27 cellular contexts compared by ENCODE assay signal in genomic region chr16:4814542-4815173, GRCh38. TPM values are rescaled to one million over a fixed set of nuclear protein-coding genes. Genes with fewer than 3 reads are reported as not detected.
DNase-seq lines count a peak whose midpoint lies in the region; ATAC-seq and TF ChIP-seq lines count a peak whose summit lies in the region.
"Had no signal": no experiment of that assay in that cellular context is flagged by ENCODE, and none has a peak within 500 bp of the region (broad histone marks: within the 10 kb centered on the region; RNA-seq: fewer than 3 reads in every experiment).

No MANE protein-coding gene starts in this region.

- TF ChIP-seq CTCF in HFFc6 (IDR thresholded peaks at IDR 0.05) (peak; percentile 39), endodermal cell (conservative IDR thresholded peaks at IDR 0.05) (peak; percentile 57), stomach (IDR thresholded peaks at IDR 0.05) (no peak), osteocyte (IDR thresholded peaks at IDR 0.05) (no peak)

- peak; percentile 44 to 62 for ATAC-seq in right cardiac atrium
- no peak for ATAC-seq in GM18870 (IDR thresholded peaks at IDR 0.05; ENCODE audit: unreplicated experiment)
- ATAC-seq: activated naive CD8-positive, alpha-beta T cell treated with anti-CD3 and anti-CD28 coated beads, Interleukin-2, amount 50 U/mL, for 24 hours; left colon; T-helper 17 cell; WTC11 had no signal

- H3K9ac ChIP-seq in endodermal cell (ENCODE audit: extremely low read depth, low read length, poor library complexity, severe bottlenecking): no peak overlapping the region
- H3K9ac ChIP-seq: KMS-11 had no signal

- H3K4me3 ChIP-seq in endodermal cell (ENCODE audit: low read length): no peak overlapping the region
- H3K4me3 ChIP-seq in right cardiac atrium (ENCODE audit: low read length): no peak overlapping the region
- no peak overlapping the region for H3K4me3 ChIP-seq in stomach
- H3K4me3 ChIP-seq: Peyer's patch had no signal

- H3K27me3 ChIP-seq in endodermal cell (ENCODE audit: control insufficient read depth, insufficient read depth, low read length, poor library complexity, severe bottlenecking) (no peaks in the 10 kb centered on the region), right cardiac atrium (ENCODE audit: control insufficient read depth, insufficient read depth) (no peaks in the 10 kb centered on the region), stomach (no peaks in the 10 kb centered on the region)
- H3K27me3 ChIP-seq: Peyer's patch had no signal

- H3K4me1 Mint-ChIP-seq in HFFc6 (ENCODE audit: low read depth) (no peaks in the 10 kb centered on the region), endodermal cell (no peaks in the 10 kb centered on the region), osteocyte (ENCODE audit: unreplicated experiment) (no peaks in the 10 kb centered on the region)
- H3K4me1 Mint-ChIP-seq: activated naive CD8-positive, alpha-beta T cell treated with anti-CD3 and anti-CD28 coated beads, Interleukin-2, amount 50 U/mL, for 24 hours; brain; nephron progenitor cell; WTC11 had no signal

- H3K9me3 ChIP-seq in endodermal cell (ENCODE audit: control insufficient read depth, low read length) (no peaks in the 10 kb centered on the region), right cardiac atrium (ENCODE audit: control insufficient read depth, low read length) (no peaks in the 10 kb centered on the region), stomach (no peaks in the 10 kb centered on the region)
- H3K9me3 ChIP-seq: Peyer's patch had no signal

- no peak for TF ChIP-seq POLR2A in stomach (IDR thresholded peaks at IDR 0.05)

- H3K27ac Mint-ChIP-seq in HFFc6 (no peak overlapping the region), endodermal cell (no peak overlapping the region), osteocyte (ENCODE audit: unreplicated experiment) (no peak overlapping the region)
- H3K27ac Mint-ChIP-seq: activated naive CD8-positive, alpha-beta T cell treated with anti-CD3 and anti-CD28 coated beads, Interleukin-2, amount 50 U/mL, for 24 hours; brain; nephron progenitor cell; WTC11 had no signal

- intact Hi-C loops in right cardiac atrium (cut with DNase I) (loop anchor here in 1 of 4 donors (10.0 kb wide), 1 partner anchor 60 kb away; no protein-coding TSS in a partner anchor), stomach (cut with DNase I; ENCODE audit: low total_unique reads) (no loop called here)

- H3K36me3 ChIP-seq in endodermal cell (ENCODE audit: control insufficient read depth, insufficient read depth, low read length) (peaks cover 66% of the 10 kb centered on the region), stomach (peaks cover 59 to 100% (median 100%) of the 10 kb centered on the region in 4 donors)

- DNase-seq in HFFc6: no peak
- peak; percentile 67 for DNase-seq in endodermal cell
- DNase-seq in right cardiac atrium: peak in 2 of 3 donors; percentile 70 to 71
- DNase-seq in stomach: no peak
- DNase-seq in NCI-H2107 treated with DMSO at 0.1 percent for 48 hours (lab: John Stamatoyannopoulos, UW; ENCODE audit: unreplicated experiment): no peak
- DNase-seq in DMS79 (lab: John Stamatoyannopoulos, UW): no peak
- no peak for DNase-seq in osteocyte (ENCODE audit: extremely low spot score, unreplicated experiment)
- DNase-seq: activated CD4-positive, alpha-beta T cell treated with anti-CD3 and anti-CD28 coated beads, Interleukin-2, amount 50 U/mL, for 4 hours; activated effector memory CD4-positive, alpha-beta T cell treated with Interleukin-2 at 50 U/mL for 16 hours; activated naive CD8-positive, alpha-beta T cell treated with anti-CD3 and anti-CD28 coated beads, Interleukin-2, amount 50 U/mL, for 24 hours; CD4-positive, CD25-positive, alpha-beta regulatory T cell; dermis blood vessel endothelial cell; GDM1; left colon; MV-4-11; NCI-H2081 treated with DMSO at 0.1 percent for 48 hours; nephron progenitor cell; Peyer's patch; substantia nigra; T-helper 17 cell had no signal

- peaks cover 37% of the 10 kb centered on the region for H3K36me3 Mint-ChIP-seq in HFFc6 (ENCODE audit: low read depth)
- peaks cover 67% of the 10 kb centered on the region for H3K36me3 Mint-ChIP-seq in endodermal cell (ENCODE audit: low read depth)
- H3K36me3 Mint-ChIP-seq in osteocyte (ENCODE audit: unreplicated experiment): peaks cover 41% of the 10 kb centered on the region

- no peak for TF ChIP-seq EP300 in stomach (IDR thresholded peaks at IDR 0.05)

- H3K4me3 Mint-ChIP-seq in HFFc6 (no peak overlapping the region), endodermal cell (no peak overlapping the region), osteocyte (ENCODE audit: unreplicated experiment) (no peak overlapping the region)
- H3K4me3 Mint-ChIP-seq: activated naive CD8-positive, alpha-beta T cell treated with anti-CD3 and anti-CD28 coated beads, Interleukin-2, amount 50 U/mL, for 24 hours; brain; CD4-positive, CD25-positive, alpha-beta regulatory T cell; nephron progenitor cell; T-helper 17 cell; WTC11 had no signal

- H3K27ac ChIP-seq in endodermal cell (ENCODE audit: low read depth, low read length): no peak overlapping the region
- peak overlapping the region; percentile 65 for H3K27ac ChIP-seq in right cardiac atrium (ENCODE audit: low read length)
- peak overlapping the region in 4 of 5 donors; percentile 44 to 77 (median 66) for H3K27ac ChIP-seq in stomach
- H3K27ac ChIP-seq: KMS-11 had no signal

- H3K9me3 Mint-ChIP-seq in HFFc6: no peaks in the 10 kb centered on the region
- H3K9me3 Mint-ChIP-seq in endodermal cell: no peaks in the 10 kb centered on the region
- H3K9me3 Mint-ChIP-seq in osteocyte (ENCODE audit: unreplicated experiment): no peaks in the 10 kb centered on the region
- H3K9me3 Mint-ChIP-seq: activated naive CD8-positive, alpha-beta T cell treated with anti-CD3 and anti-CD28 coated beads, Interleukin-2, amount 50 U/mL, for 24 hours; brain; CD4-positive, CD25-positive, alpha-beta regulatory T cell; nephron progenitor cell; WTC11 had no signal

- H3K4me1 ChIP-seq in endodermal cell (ENCODE audit: control insufficient read depth, insufficient read depth, low read length) (no peaks in the 10 kb centered on the region), right cardiac atrium (ENCODE audit: control insufficient read depth, insufficient read depth, low read length) (no peaks in the 10 kb centered on the region), stomach (peaks cover 0 to 22% (median 14%) of the 10 kb centered on the region in 4 donors)

- H3K27me3 Mint-ChIP-seq in HFFc6 (ENCODE audit: insufficient read depth) (peaks cover 4% of the 10 kb centered on the region), endodermal cell (ENCODE audit: insufficient read depth) (no peaks in the 10 kb centered on the region), osteocyte (ENCODE audit: unreplicated experiment) (no peaks in the 10 kb centered on the region)
- H3K27me3 Mint-ChIP-seq: activated naive CD8-positive, alpha-beta T cell treated with anti-CD3 and anti-CD28 coated beads, Interleukin-2, amount 50 U/mL, for 24 hours; brain; CD4-positive, CD25-positive, alpha-beta regulatory T cell; T-helper 17 cell had no signal

- 93 to 95% methylated on average over 15 to 16 of the region's 16 CpGs for whole genome bisulfite sequencing in endodermal cell (ENCODE audit: insufficient coverage in 1 of 2, insufficient read length in 1 of 2), 2 experiments
- 64% methylated on average over 16 of the region's 16 CpGs for WGBS in right cardiac atrium
- WGBS in stomach, 5 donors: 55 to 82% (median 75%) methylated on average over 10 to 16 of the region's 16 CpGs

RNA-seq across cellular contexts. Expression of gene ROGDI, which starts 12.2 kb away (rescaled TPM):
- 10 to 100 TPM; 16.8 to 20.1 (median 18.5) TPM for total RNA-seq in HFFc6 (2021; fragmentation: NEBNext Ultra II Directional; extraction: Animal tissue kit (Norgen Biotek cat#: 25700))
- 10 to 100 TPM; 46.2 to 49.0 TPM for total RNA-seq in endodermal cell
- 30.2 TPM for polyA plus RNA-seq in endodermal cell (2013, experiment 1 of 2)
- polyA plus RNA-seq in endodermal cell (2013, experiment 2 of 2): 28.6 TPM
- total RNA-seq in right cardiac atrium: 10 to 100 TPM; 55.0 to 76.4 (median 65.3) TPM
- 86.3 TPM for polyA plus RNA-seq in right cardiac atrium
- 100 to 1,000 TPM in 1 of 5 donors, 10 to 100 TPM in 3, 1 to 10 TPM in 1; 6.1 to 350 (median 45.5) TPM for total RNA-seq in stomach
- 10 to 100 TPM; 27.0 to 63.9 (median 46.1) TPM for polyA plus RNA-seq in stomach
- total RNA-seq in osteocyte: 16.1 and 19.1 TPM in 2 replicates

RNA-seq across cellular contexts. Expression of gene SMIM22, which starts 19.5 kb away (rescaled TPM):
- not detected for total RNA-seq in HFFc6 (2021; fragmentation: NEBNext Ultra II Directional; extraction: Animal tissue kit (Norgen Biotek cat#: 25700))
- total RNA-seq in endodermal cell: not detected
- polyA plus RNA-seq in endodermal cell (2013, experiment 1 of 2): not detected
- polyA plus RNA-seq in endodermal cell (2013, experiment 2 of 2): not detected
- not detected for total RNA-seq in right cardiac atrium
- not detected for polyA plus RNA-seq in right cardiac atrium
- total RNA-seq in stomach: 100 to 1,000 TPM in 3 of 5 donors, 10 to 100 TPM in 2; 20.5 to 732 (median 131) TPM
- polyA plus RNA-seq in stomach: 1,000 to 10,000 TPM in 2 of 3 donors, 100 to 1,000 TPM in 1; 481 to 1,027 (median 1,002) TPM
- not detected in 2 replicates for total RNA-seq in osteocyte
- total RNA-seq: CD4-positive, CD25-positive, alpha-beta regulatory T cell; dermis blood vessel endothelial cell; mononuclear cell; NCI-H460; T-helper 17 cell; WTC11 had no signal
- polyA plus RNA-seq: AG04450; CD4-positive, CD25-positive, alpha-beta regulatory T cell had no signal

RNA-seq across cellular contexts. Expression of gene SEPTIN12, which starts 26.5 kb away (rescaled TPM):
- not detected for total RNA-seq in HFFc6 (2021; fragmentation: NEBNext Ultra II Directional; extraction: Animal tissue kit (Norgen Biotek cat#: 25700))
- total RNA-seq in endodermal cell: under 1 TPM; 0.40 to 0.73 TPM
- polyA plus RNA-seq in endodermal cell (2013, experiment 1 of 2): 0.57 TPM
- not detected for polyA plus RNA-seq in endodermal cell (2013, experiment 2 of 2)
- total RNA-seq in right cardiac atrium: under 1 TPM in 1 of 4 donors, not detected in 3; 0.64 TPM
- polyA plus RNA-seq in right cardiac atrium: not detected
- not detected for total RNA-seq in stomach
- not detected for polyA plus RNA-seq in stomach
- not detected in 2 replicates for total RNA-seq in osteocyte
- total RNA-seq: dermis blood vessel endothelial cell, mononuclear cell, NCI-H460, Peyer's patch, T-helper 17 cell, WTC11 had no signal
- polyA plus RNA-seq: AG04450; CD4-positive, CD25-positive, alpha-beta regulatory T cell had no signal

RNA-seq across cellular contexts. Expression of gene GLYR1, which starts 32.4 kb away (rescaled TPM):
- 10 to 100 TPM; 77.6 to 89.4 (median 81.8) TPM for total RNA-seq in HFFc6 (2021; fragmentation: NEBNext Ultra II Directional; extraction: Animal tissue kit (Norgen Biotek cat#: 25700))
- 100 to 1,000 TPM in 1 of 2 donors, 10 to 100 TPM in 1; 99.3 to 108 TPM for total RNA-seq in endodermal cell
- polyA plus RNA-seq in endodermal cell (2013, experiment 1 of 2): 65.6 TPM
- polyA plus RNA-seq in endodermal cell (2013, experiment 2 of 2): 61.7 TPM
- total RNA-seq in right cardiac atrium: 10 to 100 TPM; 69.9 to 84.4 (median 81.1) TPM
- 56.1 TPM for polyA plus RNA-seq in right cardiac atrium
- 100 to 1,000 TPM in 2 of 5 donors, 10 to 100 TPM in 3; 46.9 to 187 (median 83.2) TPM for total RNA-seq in stomach
- polyA plus RNA-seq in stomach: 10 to 100 TPM; 29.3 to 46.0 (median 36.5) TPM
- total RNA-seq in osteocyte: 73.5 and 76.9 TPM in 2 replicates

RNA-seq across cellular contexts. Expression of gene UBN1, which starts 32.6 kb away (rescaled TPM):
- 10 to 100 TPM; 21.3 to 24.8 (median 22.0) TPM for total RNA-seq in HFFc6 (2021; fragmentation: NEBNext Ultra II Directional; extraction: Animal tissue kit (Norgen Biotek cat#: 25700))
- 10 to 100 TPM; 36.8 to 46.7 TPM for total RNA-seq in endodermal cell
- polyA plus RNA-seq in endodermal cell (2013, experiment 1 of 2): 26.9 TPM
- 28.6 TPM for polyA plus RNA-seq in endodermal cell (2013, experiment 2 of 2)
- total RNA-seq in right cardiac atrium: 10 to 100 TPM; 24.4 to 30.4 (median 27.4) TPM
- 16.5 TPM for polyA plus RNA-seq in right cardiac atrium
- total RNA-seq in stomach: 100 to 1,000 TPM in 1 of 5 donors, 10 to 100 TPM in 4; 34.0 to 319 (median 51.3) TPM
- 1 to 10 TPM; 5.4 to 9.3 (median 7.8) TPM for polyA plus RNA-seq in stomach
- 50.3 and 50.8 TPM in 2 replicates for total RNA-seq in osteocyte

Comparison
In these comparisons a context has a peak if more than half of its experiments do, and no peak if none do; other contexts are left out.
1. DNase-seq: peak in endodermal cell (single experiment) and right cardiac atrium (2 of 3); none in HFFc6 (single experiment), stomach (single experiment), NCI-H2107 treated with DMSO at 0.1 percent for 48 hours (single experiment), DMS79 (single experiment) and osteocyte (single experiment).
2. CTCF ChIP-seq: peak in HFFc6 (single experiment) and endodermal cell (single experiment); none in stomach (0 of 7) and osteocyte (single experiment).
3. RNA of gene SMIM22, which starts 19.5 kb away (total RNA-seq): 20.5 to 732 TPM in stomach; not detected in endodermal cell, not detected in HFFc6, not detected in right cardiac atrium and not detected in osteocyte; every median in the first group is over 10 times any median in the second.